ENCODE assay signal across 18 cellular contexts in genomic region chr2:105774781-105775337, GRCh38. TPM values are rescaled to one million over a fixed set of nuclear protein-coding genes. Genes with fewer than 3 reads are reported as not detected.
A peak's percentile ranks its signal among the peaks of the same experiment; 100 is the strongest.
DNase-seq lines count a peak whose midpoint lies in the region; ATAC-seq and TF ChIP-seq lines count a peak whose summit lies in the region.
"Had no signal": no experiment of that assay in that cellular context is flagged by ENCODE, and none has a peak within 500 bp of the region (broad histone marks: within the 10 kb centered on the region; RNA-seq: fewer than 3 reads in every experiment).

No MANE protein-coding gene starts in this region.

- H3K79me2 ChIP-seq in PC-3 (ENCODE audit: low read length) = peaks cover 16% of the 10 kb centered on the region

- no peak for DNase-seq in CD4-positive, alpha-beta memory T cell
- DNase-seq in activated T-cell treated with anti-CD3 and anti-CD28 coated beads, Interleukin-2, amount 50 U/mL, for 48 hours = peak; percentile 22 to 24
- no peak for DNase-seq in naive thymus-derived CD8-positive, alpha-beta T cell
- no peak for DNase-seq in posterior cingulate gyrus
- DNase-seq in PC-3 = no peak
- DNase-seq: H9; KBM-7; kidney; NCI-H1417 treated with DMSO at 0.1 percent for 48 hours; ovary; small intestine; stimulated activated naive CD4-positive, alpha-beta T cell treated with Interleukin-2 at 50 U/mL for 16 hours had no signal

- no TSS peak for BruUV-seq in PC-3 (replicated peaks; lab: Mats Ljungman, UMichigan)

- intact Hi-C loops in CD4-positive, alpha-beta memory T cell (cut with micrococcal nuclease) = no loop called here
- intact Hi-C loops in posterior cingulate gyrus (cut with DNase I) = no loop called here
- intact Hi-C loops in PC-3 (cut with micrococcal nuclease) = no loop called here

- H3K27ac ChIP-seq in BLaER1 treated with 17β-estradiol and CSF1 and Interleukin-3, amounts not matched to agents 10 nM and 100 nM = peak overlapping the region in 10 of 11 experiments; percentile 13 to 95 (median 85); a peak in 19 of 22 replicates
- peak overlapping the region; percentile 71 for H3K27ac ChIP-seq in CD4-positive, alpha-beta memory T cell (ENCODE audit: low read depth, low read length)
- H3K27ac ChIP-seq in PC-3 (ENCODE audit: low read length) = no peak overlapping the region
- H3K27ac ChIP-seq: ascending aorta, coronary artery, ovary had no signal

- no peaks in the 10 kb centered on the region for H3K9me2 ChIP-seq in PC-3 (replicated peaks; ENCODE audit: low read length)

- H4K20me1 ChIP-seq in BLaER1 treated with 17β-estradiol and CSF1 and Interleukin-3, amounts not matched to agents 10 nM and 100 nM = peaks cover 21 to 87% (median 61%) of the 10 kb centered on the region in 11 experiments; a peak in 16 of 22 replicates
- no peaks in the 10 kb centered on the region for H4K20me1 ChIP-seq in PC-3 (ENCODE audit: low read length)

- H3K4me2 ChIP-seq in BLaER1 treated with 17β-estradiol and CSF1 and Interleukin-3, amounts not matched to agents 10 nM and 100 nM = peak overlapping the region; percentile 2 to 99 (median 96); a peak in 21 of 22 replicates
- H3K4me2 ChIP-seq in PC-3 (ENCODE audit: low read length) = no peak overlapping the region

- peaks cover 74 to 98% (median 90%) of the 10 kb centered on the region in 4 donors for H3K4me1 Mint-ChIP-seq in CD4-positive, alpha-beta memory T cell
- H3K4me1 Mint-ChIP-seq in naive thymus-derived CD8-positive, alpha-beta T cell = peaks cover 50 to 97% (median 96%) of the 10 kb centered on the region in 4 donors

- POLR2A ChIA-PET in CD4-positive, alpha-beta memory T cell (lab: Charles Lee; ENCODE audit: partially characterized antibody) = interaction anchor here (0.5 to 9.9 kb wide), 6 partner anchors 10 to 82 kb away, joined by 3 to 82 read pairs (median 3); no protein-coding TSS in a partner anchor
- POLR2A ChIA-PET in naive thymus-derived CD8-positive, alpha-beta T cell (lab: Charles Lee) = interaction anchor here (1.5 to 4.2 kb wide), 2 partner anchors 9 to 28 kb away, joined by 7 to 37 read pairs; no protein-coding TSS in a partner anchor
- POLR2A ChIA-PET in PC-3 (lab: Charles Lee; ENCODE audit: unreplicated experiment) = no interaction called here

- H3K9me3 ChIP-seq in BLaER1 treated with 17β-estradiol and CSF1 and Interleukin-3, amounts not matched to agents 10 nM and 100 nM (replicated peaks in 1 of 11) = no peaks in the 10 kb centered on the region
- no peaks in the 10 kb centered on the region for H3K9me3 ChIP-seq in CD4-positive, alpha-beta memory T cell (ENCODE audit: control insufficient read depth in 1 of 2, low read length in 2 of 2)
- H3K9me3 ChIP-seq in PC-3 (ENCODE audit: low read length) = no peaks in the 10 kb centered on the region
- H3K9me3 ChIP-seq: ascending aorta, ovary had no signal

- H3K4me1 ChIP-seq in BLaER1 treated with 17β-estradiol and CSF1 and Interleukin-3, amounts not matched to agents 10 nM and 100 nM = peaks cover 79 to 100% (median 95%) of the 10 kb centered on the region in 10 experiments
- H3K4me1 ChIP-seq in CD4-positive, alpha-beta memory T cell (ENCODE audit: insufficient read depth, low read length) = peaks cover 100% of the 10 kb centered on the region
- peaks cover under 1% of the 10 kb centered on the region; the same call in 1 of the 2 replicates for H3K4me1 ChIP-seq in PC-3 (ENCODE audit: insufficient read depth, low read length)

- H3K4me3 Mint-ChIP-seq in CD4-positive, alpha-beta memory T cell = peak overlapping the region in 7 of 8 donors; percentile 73 to 90 (median 85)
- peak overlapping the region; percentile 14 to 89 (median 80) for H3K4me3 Mint-ChIP-seq in naive thymus-derived CD8-positive, alpha-beta T cell
- H3K4me3 Mint-ChIP-seq: H9, mesothelial cell of epicardium had no signal

- no peak for TF ChIP-seq CTCF in PC-3 (conservative IDR thresholded peaks at IDR 0.05; ENCODE audit: low read depth, low read length)

- CTCF ChIA-PET in CD4-positive, alpha-beta memory T cell (lab: Charles Lee; ENCODE audit: partially characterized antibody) = interaction anchor here (0.7 to 9.5 kb wide), 6 partner anchors 9 to 228 kb away, joined by 3 to 83 read pairs (median 4); no protein-coding TSS in a partner anchor
- CTCF ChIA-PET in PC-3 (lab: Charles Lee) = no interaction called here

- no peaks in the 10 kb centered on the region for H3K9me3 Mint-ChIP-seq in CD4-positive, alpha-beta memory T cell
- no peaks in the 10 kb centered on the region for H3K9me3 Mint-ChIP-seq in naive thymus-derived CD8-positive, alpha-beta T cell
- H3K9me3 Mint-ChIP-seq: H9, mesothelial cell of epicardium had no signal

- no peak for ATAC-seq in naive thymus-derived CD8-positive, alpha-beta T cell
- no peak for ATAC-seq in GM18520 (IDR thresholded peaks at IDR 0.05; ENCODE audit: unreplicated experiment)
- ATAC-seq in PC-3 = no peak
- ATAC-seq: esophagus mucosa had no signal

- no peak overlapping the region for H3K4me3 ChIP-seq in BLaER1 treated with 17β-estradiol and CSF1 and Interleukin-3, amounts not matched to agents 10 nM and 100 nM
- no peak overlapping the region for H3K4me3 ChIP-seq in CD4-positive, alpha-beta memory T cell (ENCODE audit: low read length in 2 of 2)
- no peak overlapping the region for H3K4me3 ChIP-seq in PC-3 (ENCODE audit: low read length)
- H3K4me3 ChIP-seq: ascending aorta, coronary artery, ovary had no signal

- H3K36me3 Mint-ChIP-seq in CD4-positive, alpha-beta memory T cell = peaks cover 17 to 33% of the 10 kb centered on the region in 2 donors
- H3K36me3 Mint-ChIP-seq in naive thymus-derived CD8-positive, alpha-beta T cell = peaks cover 0 to 37% (median 0%) of the 10 kb centered on the region in 3 donors
- H3K36me3 Mint-ChIP-seq: mesothelial cell of epicardium had no signal

- no peaks in the 10 kb centered on the region for H3K27me3 Mint-ChIP-seq in CD4-positive, alpha-beta memory T cell
- no peaks in the 10 kb centered on the region for H3K27me3 Mint-ChIP-seq in naive thymus-derived CD8-positive, alpha-beta T cell

- peak overlapping the region; percentile 91 to 98 (median 97) for H3K27ac Mint-ChIP-seq in CD4-positive, alpha-beta memory T cell
- peak overlapping the region; percentile 88 to 99 (median 97) for H3K27ac Mint-ChIP-seq in naive thymus-derived CD8-positive, alpha-beta T cell

- no peaks in the 10 kb centered on the region for H3K27me3 ChIP-seq in BLaER1 treated with 17β-estradiol and CSF1 and Interleukin-3, amounts not matched to agents 10 nM and 100 nM
- H3K27me3 ChIP-seq in CD4-positive, alpha-beta memory T cell (ENCODE audit: insufficient read depth, low read length) = no peaks in the 10 kb centered on the region
- H3K27me3 ChIP-seq in PC-3 (ENCODE audit: low read length) = no peaks in the 10 kb centered on the region
- H3K27me3 ChIP-seq: ascending aorta, ovary had no signal

- H2AFZ ChIP-seq in PC-3 (ENCODE audit: low read length) = no peak overlapping the region

- H3F3A ChIP-seq in PC-3 (ENCODE audit: low read length, unreplicated experiment) = no peaks in the 10 kb centered on the region

- peak overlapping the region in 9 of 11 experiments; percentile 27 to 81 (median 73); a peak in 14 of 22 replicates for H3K9ac ChIP-seq in BLaER1 treated with 17β-estradiol and CSF1 and Interleukin-3, amounts not matched to agents 10 nM and 100 nM
- H3K9ac ChIP-seq in PC-3 (ENCODE audit: low read length) = no peak overlapping the region

- peaks cover 0 to 27% (median 19%) of the 10 kb centered on the region in 11 experiments; a peak in 13 of 22 replicates for H3K36me3 ChIP-seq in BLaER1 treated with 17β-estradiol and CSF1 and Interleukin-3, amounts not matched to agents 10 nM and 100 nM
- peaks cover 14% of the 10 kb centered on the region for H3K36me3 ChIP-seq in CD4-positive, alpha-beta memory T cell (ENCODE audit: insufficient read depth, low read length)
- no peaks in the 10 kb centered on the region for H3K36me3 ChIP-seq in PC-3 (ENCODE audit: low read depth, low read length)
- H3K36me3 ChIP-seq: ascending aorta, ovary had no signal

RNA-seq across cellular contexts. Expression of gene NCK2, which starts 30.1 kb away (rescaled TPM):
- total RNA-seq in CD4-positive, alpha-beta memory T cell = 10 to 100 TPM; 98.1 to 98.6 TPM
- polyA plus RNA-seq in CD4-positive, alpha-beta memory T cell = 10 to 100 TPM; 58.0 to 76.6 TPM
- 100 to 1,000 TPM; 119 to 124 TPM for total RNA-seq in naive thymus-derived CD8-positive, alpha-beta T cell
- 100 to 1,000 TPM in 1 of 3 donors, 10 to 100 TPM in 2; 36.6 to 110 (median 67.8) TPM for polyA plus RNA-seq in naive thymus-derived CD8-positive, alpha-beta T cell
- 45.4 and 68.8 TPM in 2 replicates for total RNA-seq in PC-3 (2014; rRNA removed)

Comparison
In these comparisons a context has a peak if more than half of its experiments do, and no peak if none do; other contexts are left out.
1. DNase-seq: peak in activated T-cell treated with anti-CD3 and anti-CD28 coated beads, Interleukin-2, amount 50 U/mL, for 48 hours (2 of 2); none in CD4-positive, alpha-beta memory T cell (0 of 5), naive thymus-derived CD8-positive, alpha-beta T cell (0 of 10), posterior cingulate gyrus (0 of 10) and PC-3 (single experiment).